10 cellular contexts compared by ENCODE assay signal in genomic region chrX:70279081-70279480, GRCh38. TPM values are rescaled to one million over a fixed set of nuclear protein-coding genes. Genes with fewer than 3 reads are reported as not detected.
"Had no signal": no experiment of that assay in that cellular context is flagged by ENCODE, and none has a peak within 500 bp of the region (broad histone marks: within the 10 kb centered on the region; RNA-seq: fewer than 3 reads in every experiment).

No MANE protein-coding gene starts in this region.

- H3K4me1 Mint-ChIP-seq: GM23338, H9 had no signal

- DNase-seq: GM23248, H7, H9, HCEC 1CT, HFFc6 had no signal

- H3K27ac Mint-ChIP-seq: GM23338, H9, HFFc6 had no signal

- H3K9me3 Mint-ChIP-seq: GM23338, HFFc6 had no signal

- H3K36me3 ChIP-seq: HAP-1 had no signal

- H3K4me3 ChIP-seq: GM23248, GM23338, HAP-1 had no signal

- H3K9me3 ChIP-seq: HAP-1 had no signal

- H3K4me3 Mint-ChIP-seq: GM23338, H9, HFFc6 had no signal

- H3K27ac ChIP-seq: GM23248 had no signal

- ATAC-seq: GM23338, HCT116 had no signal

RNA-seq across cellular contexts. Expression of gene RAB41, which starts 2.9 kb away (rescaled TPM):
- total RNA-seq: GM23248, GM23338, H1, H4, H7, H9, HFFc6 had no signal

RNA-seq across cellular contexts. Expression of gene ARR3, which starts 10.9 kb away (rescaled TPM):
- total RNA-seq: GM23248, GM23338, H1, H4, H7, H9, HFFc6 had no signal

RNA-seq across cellular contexts. Expression of gene P2RY4, which starts 19.1 kb away (rescaled TPM):
- total RNA-seq: GM23248, H1, H4, H7, H9, HFFc6 had no signal
